ENCODE assay signal across 1 cellular context in the genomic region with DNA sequence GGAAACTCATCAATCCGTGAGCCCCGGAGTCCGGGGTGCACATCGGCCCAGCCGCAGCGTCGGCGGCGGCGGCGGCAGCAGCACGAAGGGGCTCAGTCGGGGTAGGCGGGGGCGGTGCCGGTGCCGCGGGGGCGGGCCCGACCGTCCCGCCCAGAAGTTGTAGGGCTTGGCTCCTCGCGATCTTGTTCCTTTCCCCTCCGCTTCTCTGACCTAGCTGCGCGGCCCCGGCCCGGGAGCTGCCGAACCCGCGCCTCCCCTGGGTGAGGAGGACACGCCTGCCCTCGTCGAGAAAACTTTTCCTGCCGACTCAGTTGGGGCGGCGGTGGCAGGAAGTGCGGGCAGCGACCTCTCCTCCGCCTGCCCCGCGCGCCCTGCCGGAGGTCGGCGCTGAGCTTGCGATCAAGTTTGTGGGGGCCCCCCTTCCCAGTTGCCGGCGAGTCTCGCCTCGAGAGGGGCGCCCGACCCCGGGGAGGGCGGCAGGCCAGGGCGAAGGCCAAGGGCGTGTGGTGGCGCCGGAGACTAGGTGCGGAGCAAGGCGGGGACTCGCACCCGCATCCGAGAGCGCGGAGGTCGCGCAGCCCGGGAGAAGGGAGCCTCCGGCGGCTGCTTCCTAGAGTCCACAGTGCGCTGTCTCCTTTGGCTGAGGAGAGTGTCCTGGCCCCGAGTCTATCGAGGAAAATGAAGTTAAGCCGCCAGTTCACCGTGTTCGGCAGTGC.
TF ChIP-seq lines count a peak whose summit lies in the region.

MAN2A1 (plus strand) TSS at position 188 of the 716 bp plus-strand sequence; CDS start at position 679, 491 bp downstream.

TF ChIP-seq in PFSK-1, 5 proteins besides CTCF, POLR2A, EP300 and RAD21 (continued from another document):
- TF ChIP-seq REST (IDR thresholded peaks at IDR 0.05; ENCODE audit: insufficient read depth in 1 of 2, low read depth in 2 of 2, low read length in 2 of 2) (0 out of 4 replicates have a peak, but pooled peaks of 1 of the 2 experiments have one; percentile 11), TAF1 (IDR thresholded peaks at IDR 0.05; ENCODE audit: borderline replicate concordance, insufficient read depth, low read length) (peak; percentile 46; the same call in 1 of the 2 replicates)
